20 cellular contexts compared by ENCODE assay signal in genomic region chr1:2109581-2110021, GRCh38.
"Had no signal": no experiment of that assay in that cellular context is flagged by ENCODE, and none has a peak within 500 bp of the region (broad histone marks: within the 10 kb centered on the region; RNA-seq: fewer than 3 reads in every experiment).

No MANE protein-coding gene starts in this region.

- H3K27me3 ChIP-seq: stomach, suprapubic skin had no signal

- ATAC-seq: activated CD4-positive, alpha-beta T cell treated with anti-CD3 and anti-CD28 coated beads for 36 hours; left lobe of liver; stimulated activated effector memory CD8-positive, alpha-beta T cell treated with anti-CD3 and anti-CD28 coated beads, Interleukin-12 subunit alpha, Interleukin-12 subunit beta, amount 100 ng/mL, for 72 hours; T-cell had no signal

- H3K4me1 ChIP-seq: suprapubic skin, tibial nerve had no signal

- H3K27ac ChIP-seq: stomach, suprapubic skin, tibial nerve, WERI-Rb-1 had no signal

- H3K4me3 Mint-ChIP-seq: activated CD4-positive, alpha-beta T cell treated with anti-CD3 and anti-CD28 coated beads for 36 hours; activated naive CD8-positive, alpha-beta T cell treated with anti-CD3 and anti-CD28 coated beads for 36 hours; nephron progenitor cell; stimulated activated effector memory CD8-positive, alpha-beta T cell treated with anti-CD3 and anti-CD28 coated beads, Interleukin-12 subunit alpha, Interleukin-12 subunit beta, amount 100 ng/mL, for 72 hours; T-cell; T-helper 2 cell treated with Interferon-gamma antibody and Interleukin-4, amounts not matched to agents 5 μg/mL and 100 μg/mL, for 36 hours had no signal

- H3K9me3 ChIP-seq: stomach, suprapubic skin, tibial nerve had no signal

- H3K4me3 ChIP-seq: stomach, suprapubic skin, tibial nerve had no signal

- H3K36me3 ChIP-seq: tibial nerve, WERI-Rb-1 had no signal

- DNase-seq: activated CD4-positive, alpha-beta T cell treated with anti-CD3 and anti-CD28 coated beads for 36 hours; activated CD4-positive, alpha-beta T cell treated with anti-CD3 and anti-CD28 coated beads, Interleukin-2, amount 50 U/mL, for 4 hours; activated CD8-positive, alpha-beta memory T cell treated with anti-CD3 and anti-CD28 coated beads for 24 hours; activated CD8-positive, alpha-beta memory T cell treated with anti-CD3 and anti-CD28 coated beads, Interleukin-2, amount 50 U/mL, for 48 hours; activated naive CD4-positive, alpha-beta T cell treated with Interleukin-2 at 50 U/mL for 16 hours; activated naive CD8-positive, alpha-beta T cell treated with anti-CD3 and anti-CD28 coated beads for 36 hours; activated T-cell treated with anti-CD3 and anti-CD28 coated beads, Interleukin-2, amount 50 U/mL, for 48 hours; effector CD4-positive, alpha-beta T cell; nephron progenitor cell; nucleus accumbens; small intestine; stimulated activated CD4-positive, alpha-beta T cell treated with anti-CD3 and anti-CD28 coated beads, Interleukin-2, amount 100 ng/mL, for 24 hours; stomach; T-cell; WERI-Rb-1 had no signal

- H3K27me3 Mint-ChIP-seq: activated CD4-positive, alpha-beta T cell treated with anti-CD3 and anti-CD28 coated beads for 36 hours; activated naive CD8-positive, alpha-beta T cell treated with anti-CD3 and anti-CD28 coated beads for 36 hours; T-cell had no signal

- H3K4me1 Mint-ChIP-seq: activated CD4-positive, alpha-beta T cell treated with anti-CD3 and anti-CD28 coated beads for 36 hours; activated naive CD8-positive, alpha-beta T cell treated with anti-CD3 and anti-CD28 coated beads for 36 hours; stimulated activated effector memory CD8-positive, alpha-beta T cell treated with anti-CD3 and anti-CD28 coated beads, Interleukin-12 subunit alpha, Interleukin-12 subunit beta, amount 100 ng/mL, for 72 hours had no signal

- H3K36me3 Mint-ChIP-seq: activated naive CD8-positive, alpha-beta T cell treated with anti-CD3 and anti-CD28 coated beads for 36 hours; stimulated activated effector memory CD8-positive, alpha-beta T cell treated with anti-CD3 and anti-CD28 coated beads, Interleukin-12 subunit alpha, Interleukin-12 subunit beta, amount 100 ng/mL, for 72 hours; T-cell had no signal

- H3K9me3 Mint-ChIP-seq: activated naive CD8-positive, alpha-beta T cell treated with anti-CD3 and anti-CD28 coated beads for 36 hours; nephron progenitor cell; stimulated activated effector memory CD8-positive, alpha-beta T cell treated with anti-CD3 and anti-CD28 coated beads, Interleukin-12 subunit alpha, Interleukin-12 subunit beta, amount 100 ng/mL, for 72 hours; T-cell; T-helper 2 cell treated with Interferon-gamma antibody and Interleukin-4, amounts not matched to agents 5 μg/mL and 100 μg/mL, for 36 hours had no signal

- H3K27ac Mint-ChIP-seq: activated CD4-positive, alpha-beta T cell treated with anti-CD3 and anti-CD28 coated beads for 36 hours; activated naive CD8-positive, alpha-beta T cell treated with anti-CD3 and anti-CD28 coated beads for 36 hours; nephron progenitor cell; stimulated activated effector memory CD8-positive, alpha-beta T cell treated with anti-CD3 and anti-CD28 coated beads, Interleukin-12 subunit alpha, Interleukin-12 subunit beta, amount 100 ng/mL, for 72 hours; T-cell; T-helper 2 cell treated with Interferon-gamma antibody and Interleukin-4, amounts not matched to agents 5 μg/mL and 100 μg/mL, for 36 hours had no signal
